ENCODE assay signal across 8 cellular contexts in the genomic region with DNA sequence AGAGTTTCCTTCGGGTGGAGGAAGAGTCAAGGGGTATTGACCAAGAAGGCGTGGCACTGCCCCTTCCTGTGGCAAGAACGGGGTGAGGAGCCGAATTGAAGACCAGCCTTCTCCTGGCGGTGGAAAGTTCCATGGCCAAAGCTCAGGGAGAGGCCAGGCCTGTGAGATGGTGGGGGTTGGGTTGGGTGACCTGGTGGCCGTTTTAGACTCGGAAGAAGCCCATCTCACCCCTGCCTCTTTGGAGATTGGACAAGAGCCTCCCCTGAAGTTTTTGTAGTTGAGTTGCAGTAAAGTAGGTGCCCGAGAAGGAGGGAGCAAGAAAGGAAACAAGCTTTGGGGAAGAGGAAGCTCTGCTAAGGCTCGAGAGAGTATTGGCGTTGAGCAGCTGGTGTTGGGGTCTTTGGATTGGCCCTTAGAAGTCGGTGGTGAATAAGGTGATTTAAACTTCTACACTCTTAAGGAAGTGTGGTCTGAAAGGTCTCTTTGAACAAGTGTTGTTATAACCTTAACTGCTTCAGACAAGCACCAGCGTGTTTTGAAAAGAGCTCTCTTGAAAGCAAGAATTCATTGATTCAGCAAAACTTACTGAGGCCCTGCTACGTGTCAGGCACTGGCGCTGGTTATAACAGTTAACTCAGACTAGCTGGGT. TPM values are rescaled to one million over a fixed set of nuclear protein-coding genes. Genes with fewer than 3 reads are reported as not detected.
A peak's percentile ranks its signal among the peaks of the same experiment; 100 is the strongest.
DNase-seq lines count a peak whose midpoint lies in the region; ATAC-seq and TF ChIP-seq lines count a peak whose summit lies in the region.

No MANE protein-coding gene starts in this region.

- H3K4me3 Mint-ChIP-seq in activated CD8-positive, alpha-beta memory T cell treated with anti-CD3 and anti-CD28 coated beads, Interleukin-2, amount 10 ng/mL, durations not matched to agents 7 days and 5 days, result peak overlapping the region; percentile 71
- peak overlapping the region; percentile 85 for H3K4me3 Mint-ChIP-seq in activated naive CD8-positive, alpha-beta T cell
- H3K4me3 Mint-ChIP-seq in immature natural killer cell, result peak overlapping the region; percentile 59 to 80 (median 70)
- peak overlapping the region; percentile 84 to 93 for H3K4me3 Mint-ChIP-seq in stimulated activated naive CD8-positive, alpha-beta T cell treated with anti-CD3 and anti-CD28 coated beads, Interleukin-15, amount 100 ng/mL, for 72 hours

- in situ Hi-C loops in GM13977 (cut with MboI; ENCODE audit: low pct_unique_long_range_greater_than_20kb, low sequenced_read_pairs, unreplicated experiment), result no loop called here

- H3K27ac Mint-ChIP-seq in activated CD8-positive, alpha-beta memory T cell treated with anti-CD3 and anti-CD28 coated beads, Interleukin-2, amount 10 ng/mL, durations not matched to agents 7 days and 5 days, result peak overlapping the region; percentile 50
- H3K27ac Mint-ChIP-seq in activated naive CD8-positive, alpha-beta T cell, result peak overlapping the region; percentile 73
- H3K27ac Mint-ChIP-seq in immature natural killer cell, result no peak overlapping the region
- H3K27ac Mint-ChIP-seq in stimulated activated naive CD8-positive, alpha-beta T cell treated with anti-CD3 and anti-CD28 coated beads, Interleukin-15, amount 100 ng/mL, for 72 hours, result peak overlapping the region; percentile 72 to 89

- no peaks in the 10 kb centered on the region for H3K9me3 Mint-ChIP-seq in activated CD8-positive, alpha-beta memory T cell treated with anti-CD3 and anti-CD28 coated beads, Interleukin-2, amount 10 ng/mL, durations not matched to agents 7 days and 5 days (ENCODE audit: low read depth)
- no peaks in the 10 kb centered on the region for H3K9me3 Mint-ChIP-seq in activated naive CD8-positive, alpha-beta T cell (ENCODE audit: low read depth)
- H3K9me3 Mint-ChIP-seq in immature natural killer cell, result no peaks in the 10 kb centered on the region
- H3K9me3 Mint-ChIP-seq in stimulated activated naive CD8-positive, alpha-beta T cell treated with anti-CD3 and anti-CD28 coated beads, Interleukin-15, amount 100 ng/mL, for 72 hours, result no peaks in the 10 kb centered on the region

- H3K4me1 Mint-ChIP-seq in activated CD8-positive, alpha-beta memory T cell treated with anti-CD3 and anti-CD28 coated beads, Interleukin-2, amount 10 ng/mL, durations not matched to agents 7 days and 5 days, result peaks cover 19% of the 10 kb centered on the region
- H3K4me1 Mint-ChIP-seq in activated naive CD8-positive, alpha-beta T cell (ENCODE audit: low read depth), result peaks cover 41% of the 10 kb centered on the region
- peaks cover 10 to 13% of the 10 kb centered on the region in 2 donors for H3K4me1 Mint-ChIP-seq in immature natural killer cell
- peaks cover 58% of the 10 kb centered on the region for H3K4me1 Mint-ChIP-seq in stimulated activated naive CD8-positive, alpha-beta T cell treated with anti-CD3 and anti-CD28 coated beads, Interleukin-15, amount 100 ng/mL, for 72 hours

- TF ChIP-seq CTCF in GM13977 (IDR thresholded peaks at IDR 0.05; ENCODE audit: extremely low read depth, insufficient read depth, missing control alignments), result no peak

- ATAC-seq in activated CD8-positive, alpha-beta memory T cell treated with anti-CD3 and anti-CD28 coated beads, Interleukin-2, amount 10 ng/mL, durations not matched to agents 7 days and 5 days, result no peak
- ATAC-seq in stimulated activated naive CD8-positive, alpha-beta T cell treated with anti-CD3 and anti-CD28 coated beads, Interleukin-15, amount 100 ng/mL, for 72 hours, result no peak
- ATAC-seq in GM18868 (IDR thresholded peaks at IDR 0.05; ENCODE audit: unreplicated experiment) (no peak), GM18502 (IDR thresholded peaks at IDR 0.05; ENCODE audit: poor library complexity, unreplicated experiment) (no peak)

- CTCF ChIA-PET in activated CD8-positive, alpha-beta memory T cell treated with anti-CD3 and anti-CD28 coated beads, Interleukin-2, amount 10 ng/mL, durations not matched to agents 7 days and 5 days (lab: Charles Lee), result interaction anchor here (0.6 to 1.6 kb wide), 10 partner anchors 10 to 690 kb away, joined by 3 to 5 read pairs (median 4); no protein-coding TSS in a partner anchor

- H3K27me3 Mint-ChIP-seq in activated CD8-positive, alpha-beta memory T cell treated with anti-CD3 and anti-CD28 coated beads, Interleukin-2, amount 10 ng/mL, durations not matched to agents 7 days and 5 days, result peaks cover 11% of the 10 kb centered on the region
- H3K27me3 Mint-ChIP-seq in activated naive CD8-positive, alpha-beta T cell, result no peaks in the 10 kb centered on the region
- peaks cover 8 to 16% (median 11%) of the 10 kb centered on the region in 3 donors for H3K27me3 Mint-ChIP-seq in immature natural killer cell (ENCODE audit: low read depth in 3 of 3)
- no peaks in the 10 kb centered on the region for H3K27me3 Mint-ChIP-seq in stimulated activated naive CD8-positive, alpha-beta T cell treated with anti-CD3 and anti-CD28 coated beads, Interleukin-15, amount 100 ng/mL, for 72 hours

- no peaks in the 10 kb centered on the region for H3K36me3 Mint-ChIP-seq in activated CD8-positive, alpha-beta memory T cell treated with anti-CD3 and anti-CD28 coated beads, Interleukin-2, amount 10 ng/mL, durations not matched to agents 7 days and 5 days
- H3K36me3 Mint-ChIP-seq in activated naive CD8-positive, alpha-beta T cell, result no peaks in the 10 kb centered on the region
- H3K36me3 Mint-ChIP-seq in immature natural killer cell, result no peaks in the 10 kb centered on the region

- DNase-seq in activated CD8-positive, alpha-beta memory T cell treated with anti-CD3 and anti-CD28 coated beads, Interleukin-2, amount 10 ng/mL, durations not matched to agents 7 days and 5 days, result no peak
- no peak for DNase-seq in activated CD8-positive, alpha-beta memory T cell treated with anti-CD3 and anti-CD28 coated beads, Interleukin-2, amount 50 U/mL, for 4 hours
- DNase-seq in immature natural killer cell (no peak), GM13977 (ENCODE audit: low spot score) (no peak)
- no peak for DNase-seq in stimulated activated naive CD8-positive, alpha-beta T cell treated with anti-CD3 and anti-CD28 coated beads, Interleukin-15, amount 100 ng/mL, for 72 hours

RNA-seq across cellular contexts. Expression of gene SPINT2, which starts 1.0 kb away (rescaled TPM):
- total RNA-seq in activated CD8-positive, alpha-beta memory T cell treated with anti-CD3 and anti-CD28 coated beads, Interleukin-2, amount 10 ng/mL, durations not matched to agents 7 days and 5 days, result 10 to 100 TPM in 1 of 2 experiments, 1 to 10 TPM in 1; 9.3 to 15.6 TPM
- polyA plus RNA-seq in immature natural killer cell, result 10 to 100 TPM in 2 of 3 donors, 1 to 10 TPM in 1; 4.3 to 29.1 (median 22.4) TPM

RNA-seq across cellular contexts. Expression of gene PPP1R14A, which starts 9.2 kb away (rescaled TPM):
- total RNA-seq in activated CD8-positive, alpha-beta memory T cell treated with anti-CD3 and anti-CD28 coated beads, Interleukin-2, amount 10 ng/mL, durations not matched to agents 7 days and 5 days, result not detected
- polyA plus RNA-seq in immature natural killer cell, result 1 to 10 TPM in 2 of 3 donors, under 1 TPM in 1; 0.72 to 5.7 (median 1.9) TPM

RNA-seq across cellular contexts. Expression of gene C19orf33, which starts 38.7 kb away (rescaled TPM):
- total RNA-seq in activated CD8-positive, alpha-beta memory T cell treated with anti-CD3 and anti-CD28 coated beads, Interleukin-2, amount 10 ng/mL, durations not matched to agents 7 days and 5 days, result not detected
- polyA plus RNA-seq in immature natural killer cell, result 1 to 10 TPM in 1 of 3 donors, not detected in 2; 2.8 TPM

RNA-seq across cellular contexts. Expression of gene DPF1, which starts 41.3 kb away (rescaled TPM):
- total RNA-seq in activated CD8-positive, alpha-beta memory T cell treated with anti-CD3 and anti-CD28 coated beads, Interleukin-2, amount 10 ng/mL, durations not matched to agents 7 days and 5 days, result under 1 TPM in 1 of 2 experiments, not detected in 1; 0.47 TPM
- not detected for polyA plus RNA-seq in immature natural killer cell

RNA-seq across cellular contexts. Expression of gene YIF1B, which starts 50.4 kb away (rescaled TPM):
- total RNA-seq in activated CD8-positive, alpha-beta memory T cell treated with anti-CD3 and anti-CD28 coated beads, Interleukin-2, amount 10 ng/mL, durations not matched to agents 7 days and 5 days, result 10 to 100 TPM; 69.7 to 76.7 TPM
- polyA plus RNA-seq in immature natural killer cell, result 10 to 100 TPM; 47.7 to 82.5 (median 54.9) TPM

Comparison
In these comparisons a context has a peak if more than half of its experiments do, and no peak if none do; other contexts are left out.
1. H3K27ac Mint-ChIP-seq: peak in activated CD8-positive, alpha-beta memory T cell treated with anti-CD3 and anti-CD28 coated beads, Interleukin-2, amount 10 ng/mL, durations not matched to agents 7 days and 5 days (single experiment), activated naive CD8-positive, alpha-beta T cell (single experiment) and stimulated activated naive CD8-positive, alpha-beta T cell treated with anti-CD3 and anti-CD28 coated beads, Interleukin-15, amount 100 ng/mL, for 72 hours (2 of 2); none in immature natural killer cell (0 of 6).
2. Peak in every context shown above with its lines, with median percentiles within 50 percentile points of each other: H3K4me3 Mint-ChIP-seq.